8 cellular contexts compared by ENCODE assay signal in the genomic region with DNA sequence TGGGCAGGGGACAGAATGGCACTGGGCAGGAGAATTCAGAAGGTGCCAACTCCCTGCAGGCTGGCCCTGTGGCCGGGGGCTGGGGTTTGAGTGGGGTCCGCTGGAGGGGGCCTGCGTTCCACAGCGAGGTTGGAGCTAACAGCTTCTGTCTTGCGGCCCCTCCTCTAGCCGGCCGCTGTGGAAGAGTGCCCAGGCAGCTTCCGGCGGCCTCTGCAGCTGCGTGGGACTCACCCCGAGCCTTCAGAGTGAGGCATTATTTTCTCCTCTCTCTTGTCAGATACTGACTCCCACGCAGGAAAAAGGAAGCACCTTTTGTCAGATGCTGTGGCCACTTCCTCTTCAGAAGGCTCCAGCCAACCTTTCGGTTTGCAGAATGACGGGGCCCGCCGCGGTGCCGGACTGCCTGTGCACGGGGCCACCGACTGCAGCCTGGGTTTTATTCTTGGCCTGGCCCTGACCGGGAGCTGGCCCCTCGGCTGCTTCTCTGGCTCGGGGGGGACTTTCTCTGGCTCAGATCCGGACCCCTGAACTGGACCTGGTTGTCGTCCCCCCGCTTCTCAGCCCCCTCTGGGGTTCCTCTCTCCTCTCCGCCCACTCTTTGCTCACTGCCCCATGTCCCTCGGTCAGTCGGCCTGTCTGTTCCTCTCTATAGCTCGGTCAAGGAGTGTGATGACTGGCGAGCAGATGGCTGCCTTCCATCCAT. TPM values are rescaled to one million over a fixed set of nuclear protein-coding genes. Genes with fewer than 3 reads are reported as not detected.
DNase-seq lines count a peak whose midpoint lies in the region; ATAC-seq and TF ChIP-seq lines count a peak whose summit lies in the region.

No MANE protein-coding gene starts in this region.

- H3K4me1 ChIP-seq in sigmoid colon: peaks cover 0 to 22% (median 16%) of the 10 kb centered on the region in 4 donors

- no peak for TF ChIP-seq EP300 in sigmoid colon (IDR thresholded peaks at IDR 0.05)

- H3K36me3 Mint-ChIP-seq in activated CD8-positive, alpha-beta T cell treated with anti-CD3 and anti-CD28 coated beads, Interleukin-2, amount 10 ng/mL, durations not matched to agents 7 days and 5 days (ENCODE audit: low read depth): peaks cover 70% of the 10 kb centered on the region

- H3K4me1 Mint-ChIP-seq in activated CD8-positive, alpha-beta T cell treated with anti-CD3 and anti-CD28 coated beads, Interleukin-2, amount 10 ng/mL, durations not matched to agents 7 days and 5 days (ENCODE audit: low read depth): peaks cover 86% of the 10 kb centered on the region

- peak overlapping the region; percentile 97 for H3K27ac Mint-ChIP-seq in activated CD8-positive, alpha-beta T cell treated with anti-CD3 and anti-CD28 coated beads, Interleukin-2, amount 10 ng/mL, durations not matched to agents 7 days and 5 days

- H3K4me3 ChIP-seq in fibroblast of pulmonary artery (replicated peaks; ENCODE audit: low read depth, low read length) (peak overlapping the region; percentile 31), sigmoid colon (peak overlapping the region in 3 of 4 donors; percentile 15 to 26 (median 25))

- CTCF ChIA-PET in activated CD8-positive, alpha-beta T cell treated with anti-CD3 and anti-CD28 coated beads, Interleukin-2, amount 10 ng/mL, durations not matched to agents 7 days and 5 days (lab: Charles Lee): interaction anchor here (1.3 to 16.9 kb wide), 12 partner anchors 12 to 311 kb away, joined by 3 to 448 read pairs (median 9); partner anchors contain the start of gene ARHGAP25

- TF ChIP-seq CTCF in fibroblast of pulmonary artery (IDR thresholded peaks at IDR 0.05; ENCODE audit: low read length, missing control alignments) (no peak), sigmoid colon (IDR thresholded peaks at IDR 0.05) (no peak)

- no peaks in the 10 kb centered on the region for H3K9me3 ChIP-seq in sigmoid colon

- ATAC-seq in GM19467 (IDR thresholded peaks at IDR 0.05; ENCODE audit: unreplicated experiment) (peak; percentile 87), HG03575 (IDR thresholded peaks at IDR 0.05; ENCODE audit: extremely low read depth, insufficient number of reproducible peaks, low FRiP score, unreplicated experiment) (peak; percentile 53)
- peak; percentile 84 for ATAC-seq in activated CD8-positive, alpha-beta T cell treated with anti-CD3 and anti-CD28 coated beads, Interleukin-2, amount 10 ng/mL, durations not matched to agents 7 days and 5 days

- TF ChIP-seq POLR2A in sigmoid colon (IDR thresholded peaks at IDR 0.05): no peak

- DNase-seq in Ammon's horn (ENCODE audit: low spot score) (peak; percentile 72), fibroblast of pulmonary artery (ENCODE audit: low read depth) (peak; percentile 91), sigmoid colon (peak; percentile 74), NCI-H2171 treated with DMSO at 0.1 percent for 48 hours (lab: John Stamatoyannopoulos, UW) (no peak), NCI-H1694 (lab: John Stamatoyannopoulos, UW) (no peak)
- peak; percentile 77 for DNase-seq in activated CD8-positive, alpha-beta T cell treated with anti-CD3 and anti-CD28 coated beads, Interleukin-2, amount 10 ng/mL, durations not matched to agents 7 days and 5 days

- POLR2A ChIA-PET in activated CD8-positive, alpha-beta T cell treated with anti-CD3 and anti-CD28 coated beads, Interleukin-2, amount 10 ng/mL, durations not matched to agents 7 days and 5 days (lab: Charles Lee): interaction anchor here (0.8 to 2.4 kb wide), 4 partner anchors 9 to 57 kb away, joined by 3 to 12 read pairs (median 8); no protein-coding TSS in a partner anchor

- H3K36me3 ChIP-seq in sigmoid colon: no peaks in the 10 kb centered on the region

- H3K27me3 Mint-ChIP-seq in activated CD8-positive, alpha-beta T cell treated with anti-CD3 and anti-CD28 coated beads, Interleukin-2, amount 10 ng/mL, durations not matched to agents 7 days and 5 days (ENCODE audit: low read depth): no peaks in the 10 kb centered on the region

- H3K27me3 ChIP-seq in sigmoid colon: no peaks in the 10 kb centered on the region

- WGBS in sigmoid colon, 2 donors: 43 to 80% methylated on average over 31 of the region's 31 CpGs

- no peaks in the 10 kb centered on the region for H3K9me3 Mint-ChIP-seq in activated CD8-positive, alpha-beta T cell treated with anti-CD3 and anti-CD28 coated beads, Interleukin-2, amount 10 ng/mL, durations not matched to agents 7 days and 5 days (ENCODE audit: insufficient read depth)

- peak overlapping the region; percentile 48 to 66 (median 59) for H3K27ac ChIP-seq in sigmoid colon

- intact Hi-C loops in sigmoid colon (cut with DNase I): no loop called here

- peak overlapping the region; percentile 81 for H3K4me3 Mint-ChIP-seq in activated CD8-positive, alpha-beta T cell treated with anti-CD3 and anti-CD28 coated beads, Interleukin-2, amount 10 ng/mL, durations not matched to agents 7 days and 5 days

RNA-seq across cellular contexts. Expression of gene ARHGAP25, which starts 40.1 kb away (rescaled TPM):
- 10 to 100 TPM; 68.2 to 68.7 TPM for total RNA-seq in activated CD8-positive, alpha-beta T cell treated with anti-CD3 and anti-CD28 coated beads, Interleukin-2, amount 10 ng/mL, durations not matched to agents 7 days and 5 days
- total RNA-seq in sigmoid colon: 1 to 10 TPM; 2.6 to 6.4 (median 5.7) TPM
- polyA plus RNA-seq in sigmoid colon: 10 to 100 TPM in 1 of 3 donors, 1 to 10 TPM in 2; 2.8 to 18.1 (median 7.2) TPM

Comparison
In these comparisons a context has a peak if more than half of its experiments do, and no peak if none do; other contexts are left out.
1. DNase-seq: peak in Ammon's horn (single experiment), activated CD8-positive, alpha-beta T cell treated with anti-CD3 and anti-CD28 coated beads, Interleukin-2, amount 10 ng/mL, durations not matched to agents 7 days and 5 days (single experiment), fibroblast of pulmonary artery (single experiment) and sigmoid colon (single experiment); none in NCI-H2171 treated with DMSO at 0.1 percent for 48 hours (single experiment) and NCI-H1694 (single experiment).
2. RNA of gene ARHGAP25, which starts 40.1 kb away (total RNA-seq): 68.2 to 68.7 TPM in activated CD8-positive, alpha-beta T cell treated with anti-CD3 and anti-CD28 coated beads, Interleukin-2, amount 10 ng/mL, durations not matched to agents 7 days and 5 days; 2.6 to 6.4 TPM in sigmoid colon; every median in the first group is over 4 times any median in the second.
3. Peak in every context shown above with its lines, with median percentiles within 50 percentile points of each other: ATAC-seq.